In genomic region chr3:89113887-89114840, GRCh38 we compare ENCODE assay signal across 8 cellular contexts. TPM values are rescaled to one million over a fixed set of nuclear protein-coding genes. Genes with fewer than 3 reads are reported as not detected.
DNase-seq lines count a peak whose midpoint lies in the region; ATAC-seq lines count a peak whose summit lies in the region.

No MANE protein-coding gene starts in this region.

- H3K27ac ChIP-seq in trophoblast cell (ENCODE audit: low read depth, low read length) = no peak overlapping the region

- H3K4ac ChIP-seq in trophoblast cell (ENCODE audit: low read depth, low read length) = no peak overlapping the region

- H3K18ac ChIP-seq in trophoblast cell (ENCODE audit: low read length) = no peak overlapping the region

- no CpG with 5 or more reads among the region's 42 CpGs for WGBS in trophoblast cell (ENCODE audit: extremely low coverage, insufficient coverage, insufficient read length)

- H2BK5ac ChIP-seq in trophoblast cell (ENCODE audit: low read depth, low read length, poor library complexity) = no peak overlapping the region

- no peak overlapping the region for H3K23ac ChIP-seq in trophoblast cell (ENCODE audit: low read length)

- H4K8ac ChIP-seq in trophoblast cell (ENCODE audit: low read depth, low read length) = no peak overlapping the region

- H3K14ac ChIP-seq in trophoblast cell (ENCODE audit: low read length) = no peak overlapping the region

- no peak overlapping the region for H2AFZ ChIP-seq in trophoblast cell (ENCODE audit: insufficient read depth, low read length, poor library complexity)

- no peaks in the 10 kb centered on the region for H3K79me1 ChIP-seq in trophoblast cell (ENCODE audit: low read length)

- peak overlapping the region; percentile 100 for H3K4me2 ChIP-seq in trophoblast cell (ENCODE audit: low read length)

- no peaks in the 10 kb centered on the region for H3K9me3 ChIP-seq in adipocyte (ENCODE audit: control insufficient read depth, low read length)
- peaks cover 2% of the 10 kb centered on the region for H3K9me3 ChIP-seq in trophoblast cell (ENCODE audit: insufficient read depth, low read depth, low read length)

- no peaks in the 10 kb centered on the region for H3K36me3 ChIP-seq in adipocyte (ENCODE audit: control insufficient read depth, insufficient read depth, low read length, severe bottlenecking)
- no peaks in the 10 kb centered on the region for H3K36me3 ChIP-seq in trophoblast cell (ENCODE audit: control insufficient read depth in 1 of 2, insufficient read depth in 2 of 2, low read length in 2 of 2)

- H2BK12ac ChIP-seq in trophoblast cell (ENCODE audit: low read length) = no peak overlapping the region

- H3K27me3 ChIP-seq in adipocyte (replicated peaks; ENCODE audit: control insufficient read depth, insufficient read depth, low read length) (peaks cover 8% of the 10 kb centered on the region), trophoblast cell (ENCODE audit: insufficient read depth, low read length) (no peaks in the 10 kb centered on the region)

- H3K4me3 ChIP-seq in adipocyte (ENCODE audit: low read length) = peak overlapping the region; percentile 79
- peak overlapping the region; percentile 77 for H3K4me3 ChIP-seq in trophoblast cell (ENCODE audit: low read depth, low read length)

- H3K4me1 ChIP-seq in adipocyte (ENCODE audit: control insufficient read depth, insufficient read depth, low read length) (peaks cover 8% of the 10 kb centered on the region), trophoblast cell (ENCODE audit: control insufficient read depth in 1 of 2, insufficient read depth in 2 of 2, low read length in 2 of 2) (peaks cover 0 to 3% of the 10 kb centered on the region in 2 experiments)

- intact Hi-C loops in left cardiac atrium (cut with DNase I) = loop anchor here in 1 of 2 donors (10.0 kb wide), 1 partner anchor 909 kb away; no protein-coding TSS in a partner anchor

- ATAC-seq in HG02840 (IDR thresholded peaks at IDR 0.05; ENCODE audit: low FRiP score, unreplicated experiment) = peak; percentile 73
- peak; percentile 94 to 96 for ATAC-seq in left cardiac atrium

- no peak overlapping the region for H4K91ac ChIP-seq in trophoblast cell (ENCODE audit: low read depth, low read length)

- DNase-seq in activated T-cell treated with anti-CD3 and anti-CD28 coated beads for 48 hours (ENCODE audit: low read depth) (peak; percentile 17), activated T-cell treated with anti-CD3 and anti-CD28 coated beads for 4 hours (no peak), NCI-H460 (ENCODE audit: extremely low read depth, low read depth) (peak; percentile 64), adipocyte (ENCODE audit: low read depth) (peak; percentile 79), left cardiac atrium (peak; percentile 67), trophoblast cell (peak in 1 of 2 donors; percentile 25), NAMALWA (ENCODE audit: low spot score) (no peak)

- H2BK120ac ChIP-seq in trophoblast cell (ENCODE audit: insufficient read depth, low read length, poor library complexity) = no peak overlapping the region

- H3K9ac ChIP-seq in adipocyte (ENCODE audit: low read length) (peak overlapping the region; percentile 50), trophoblast cell (ENCODE audit: low read length) (peak overlapping the region; percentile 70)

- H2AK5ac ChIP-seq in trophoblast cell (ENCODE audit: low read length) = no peak overlapping the region

- no peak overlapping the region for H4K12ac ChIP-seq in trophoblast cell (ENCODE audit: low read depth, low read length)

- H3K79me2 ChIP-seq in trophoblast cell (ENCODE audit: control insufficient read depth, insufficient read depth, low read length, poor library complexity) = no peaks in the 10 kb centered on the region

RNA-seq across cellular contexts. Expression of gene EPHA3, which starts 6.7 kb away (rescaled TPM):
- total RNA-seq in NCI-H460 (2014; rRNA removed; shearing (Covaris generic)) = 7.2 and 7.8 TPM in 2 replicates
- polyA plus RNA-seq in NCI-H460 (2014; cell fraction: nucleus; rRNA removed) = 5.1 and 9.1 TPM in 2 replicates
- 1 to 10 TPM; 5.6 to 8.1 TPM for total RNA-seq in left cardiac atrium
- polyA plus RNA-seq in trophoblast cell (2013) = 0.01 TPM in 2 replicates

Comparison
In these comparisons a context has a peak if more than half of its experiments do, and no peak if none do; other contexts are left out.
1. DNase-seq: peak in activated T-cell treated with anti-CD3 and anti-CD28 coated beads for 48 hours (single experiment), NCI-H460 (single experiment), adipocyte (single experiment) and left cardiac atrium (single experiment); none in activated T-cell treated with anti-CD3 and anti-CD28 coated beads for 4 hours (single experiment) and NAMALWA (single experiment).